Comparison of ENCODE assay signal across 20 cellular contexts in the genomic region with DNA sequence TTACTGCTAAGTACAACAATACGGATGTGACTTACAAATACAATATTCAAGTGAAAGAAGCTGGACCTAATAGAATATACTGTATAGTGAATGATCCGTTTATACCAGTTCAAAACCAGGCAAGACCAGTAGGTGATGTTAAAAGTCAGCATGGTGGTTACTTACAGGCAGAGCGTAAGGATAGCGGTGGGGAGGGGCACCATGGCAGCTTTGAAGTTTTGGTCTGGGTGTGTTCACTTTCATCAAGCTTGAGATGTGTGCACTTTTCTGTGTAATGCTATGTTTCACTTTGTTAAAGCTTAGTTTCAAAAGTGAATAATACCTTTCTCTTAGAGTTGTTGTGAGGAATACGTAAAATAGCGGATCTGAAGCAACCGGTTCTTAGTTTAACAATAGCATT. TPM values are rescaled to one million over a fixed set of nuclear protein-coding genes. Genes with fewer than 3 reads are reported as not detected.
DNase-seq lines count a peak whose midpoint lies in the region; ATAC-seq and TF ChIP-seq lines count a peak whose summit lies in the region.
"Had no signal": no experiment of that assay in that cellular context is flagged by ENCODE, and none has a peak within 500 bp of the region (broad histone marks: within the 10 kb centered on the region; RNA-seq: fewer than 3 reads in every experiment).

No MANE protein-coding gene starts in this region.

- no peaks in the 10 kb centered on the region for H3K9me3 Mint-ChIP-seq in stimulated activated naive CD8-positive, alpha-beta T cell treated with anti-CD3 and anti-CD28 coated beads, Interleukin-15, Interleukin-2, amounts not matched to agents 100 ng/mL and 50 ng/mL, for 24 hours
- peaks cover 3% of the 10 kb centered on the region for H3K9me3 Mint-ChIP-seq in chondrocyte (ENCODE audit: low read depth)

- DNase-seq in activated CD4-positive, alpha-beta T cell treated with anti-CD3 and anti-CD28 coated beads for 48 hours, result peak; percentile 36
- DNase-seq in activated CD4-positive, alpha-beta T cell treated with anti-CD3 and anti-CD28 coated beads for 1 hour, result no peak
- DNase-seq in stimulated activated naive CD8-positive, alpha-beta T cell treated with anti-CD3 and anti-CD28 coated beads, Interleukin-15, Interleukin-2, amounts not matched to agents 100 U/mL and 50 U/mL, for 24 hours, result no peak
- peak; percentile 64 for DNase-seq in activated naive CD4-positive, alpha-beta T cell treated with anti-CD3 and anti-CD28 coated beads, Interleukin-2, amount 50 U/mL, for 16 hours
- DNase-seq in chondrocyte (ENCODE audit: low spot score) (no peak), mucosa of gallbladder (ENCODE audit: low spot score) (no peak)
- DNase-seq: DND-41, GDM1, GM23248, IMR-90, Kasumi-1, NCI-H1105 treated with DMSO at 0.1 percent for 48 hours, NCI-H187, NCI-H446, NCI-H748 treated with DMSO at 0.1 percent for 48 hours, PC-3 had no signal

- no peaks in the 10 kb centered on the region for H3K27me3 Mint-ChIP-seq in stimulated activated naive CD8-positive, alpha-beta T cell treated with anti-CD3 and anti-CD28 coated beads, Interleukin-15, Interleukin-2, amounts not matched to agents 100 ng/mL and 50 ng/mL, for 24 hours
- peaks cover 32% of the 10 kb centered on the region for H3K27me3 Mint-ChIP-seq in chondrocyte (ENCODE audit: low read depth)

- H3K27ac Mint-ChIP-seq in stimulated activated naive CD8-positive, alpha-beta T cell treated with anti-CD3 and anti-CD28 coated beads, Interleukin-15, Interleukin-2, amounts not matched to agents 100 ng/mL and 50 ng/mL, for 24 hours, result no peak overlapping the region
- H3K27ac Mint-ChIP-seq in chondrocyte (ENCODE audit: unreplicated experiment), result no peak overlapping the region

- no peaks in the 10 kb centered on the region for H3K36me3 Mint-ChIP-seq in stimulated activated naive CD8-positive, alpha-beta T cell treated with anti-CD3 and anti-CD28 coated beads, Interleukin-15, Interleukin-2, amounts not matched to agents 100 ng/mL and 50 ng/mL, for 24 hours (ENCODE audit: low read depth)
- no peaks in the 10 kb centered on the region for H3K36me3 Mint-ChIP-seq in chondrocyte (ENCODE audit: low read depth)

- no peak for TF ChIP-seq CTCF in chondrocyte (IDR thresholded peaks at IDR 0.05)

- ATAC-seq in stimulated activated naive CD8-positive, alpha-beta T cell treated with anti-CD3 and anti-CD28 coated beads, Interleukin-15, Interleukin-2, amounts not matched to agents 100 U/mL and 50 U/mL, for 24 hours, result no peak
- no peak for ATAC-seq in GM21360 (IDR thresholded peaks at IDR 0.05; ENCODE audit: unreplicated experiment)
- ATAC-seq: HCT116, PC-3 had no signal

- peak overlapping the region; percentile 11 for H3K4me3 Mint-ChIP-seq in stimulated activated naive CD8-positive, alpha-beta T cell treated with anti-CD3 and anti-CD28 coated beads, Interleukin-15, Interleukin-2, amounts not matched to agents 100 ng/mL and 50 ng/mL, for 24 hours
- no peak overlapping the region for H3K4me3 Mint-ChIP-seq in chondrocyte (ENCODE audit: unreplicated experiment)

- H3K4me1 Mint-ChIP-seq in stimulated activated naive CD8-positive, alpha-beta T cell treated with anti-CD3 and anti-CD28 coated beads, Interleukin-15, Interleukin-2, amounts not matched to agents 100 ng/mL and 50 ng/mL, for 24 hours (ENCODE audit: low read depth), result peaks cover 58% of the 10 kb centered on the region
- no peaks in the 10 kb centered on the region for H3K4me1 Mint-ChIP-seq in chondrocyte (ENCODE audit: low read depth)

RNA-seq across cellular contexts. Expression of a gene that starts 16.5 kb away (rescaled TPM):
- total RNA-seq in chondrocyte (not detected in 3 replicates), mucosa of gallbladder (not detected)
- total RNA-seq: A673, GM23248, IMR-90, PC-3 had no signal

RNA-seq across cellular contexts. Expression of a gene that starts 32.1 kb away (rescaled TPM):
- total RNA-seq in chondrocyte (36.2 to 90.5 TPM (median 89.4 TPM) in 3 replicates), mucosa of gallbladder (18.3 TPM)

Comparison
In these comparisons a context has a peak if more than half of its experiments do, and no peak if none do; other contexts are left out.
1. DNase-seq: peak in activated CD4-positive, alpha-beta T cell treated with anti-CD3 and anti-CD28 coated beads for 48 hours (single experiment) and activated naive CD4-positive, alpha-beta T cell treated with anti-CD3 and anti-CD28 coated beads, Interleukin-2, amount 50 U/mL, for 16 hours (single experiment); none in activated CD4-positive, alpha-beta T cell treated with anti-CD3 and anti-CD28 coated beads for 1 hour (single experiment), stimulated activated naive CD8-positive, alpha-beta T cell treated with anti-CD3 and anti-CD28 coated beads, Interleukin-15, Interleukin-2, amounts not matched to agents 100 U/mL and 50 U/mL, for 24 hours (single experiment), chondrocyte (single experiment) and mucosa of gallbladder (single experiment).